In the genomic region with DNA sequence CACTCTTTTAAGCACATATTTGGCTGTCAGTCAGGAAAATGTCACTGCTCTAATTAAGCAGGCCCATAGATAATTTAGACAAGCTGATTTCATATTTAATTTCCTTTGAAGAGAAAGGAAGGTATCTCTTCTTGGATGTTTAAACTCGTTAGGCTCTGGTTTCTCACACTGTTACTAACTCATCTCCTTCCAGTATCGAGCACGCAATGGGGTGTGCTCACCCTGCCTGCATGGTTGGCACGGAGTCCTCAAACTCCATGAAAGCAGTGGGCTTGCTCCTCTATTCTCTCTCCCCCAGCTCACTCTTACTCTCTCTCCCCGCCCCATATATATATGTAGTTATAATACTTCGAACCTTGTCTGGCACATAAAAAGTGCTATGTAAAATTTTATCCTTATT, we compare ENCODE assay signal across 24 cellular contexts.
DNase-seq lines count a peak whose midpoint lies in the region; ATAC-seq, FAIRE-seq and TF ChIP-seq lines count a peak whose summit lies in the region.
"Had no signal": no experiment of that assay in that cellular context is flagged by ENCODE, and none has a peak within 500 bp of the region (broad histone marks: within the 10 kb centered on the region; RNA-seq: fewer than 3 reads in every experiment).

No MANE protein-coding gene starts in this region.

- no peaks in the 10 kb centered on the region for H3K9me2 ChIP-seq in OCI-LY1 (ENCODE audit: low read depth, low read length)

- ATAC-seq in GM12878 (no peak), HG03354 (IDR thresholded peaks at IDR 0.05; ENCODE audit: poor library complexity, severe bottlenecking, unreplicated experiment) (no peak), HG03025 (IDR thresholded peaks at IDR 0.05; ENCODE audit: low FRiP score, unreplicated experiment) (no peak)
- ATAC-seq in activated CD8-positive, alpha-beta T cell treated with anti-CD3 and anti-CD28 coated beads, Interleukin-2, amount 10 ng/mL, durations not matched to agents 7 days and 5 days, result no peak
- ATAC-seq: activated naive CD4-positive, alpha-beta T cell treated with anti-CD3 and anti-CD28 coated beads, Interleukin-2, amount 50 U/mL, for 72 hours; left lobe of liver; Panc1; stimulated activated naive CD8-positive, alpha-beta T cell treated with anti-CD3 and anti-CD28 coated beads, Interleukin-15, Interleukin-2, amounts not matched to agents 100 U/mL and 50 U/mL, for 24 hours had no signal

- BruUV-seq in GM12878 (replicated peaks; lab: Mats Ljungman, UMichigan), result no TSS peak

- no peaks in the 10 kb centered on the region for H3K9me1 ChIP-seq in keratinocyte (ENCODE audit: control insufficient read depth, extremely low read depth, insufficient read depth, low read length)

- H3K4me3 ChIP-seq in OCI-LY1 (ENCODE audit: low read depth, low read length, poor library complexity, severe bottlenecking) (no peak overlapping the region), GM12878 (no peak overlapping the region), keratinocyte (ENCODE audit: control insufficient read depth in 2 of 3, extremely low read depth in 1 of 3, insufficient read depth in 2 of 3, low read depth in 1 of 3, low read length in 3 of 3) (peak overlapping the region in 2 of 3 experiments; percentile 42 to 53)
- H3K4me3 ChIP-seq: thoracic aorta had no signal

- CTCF ChIA-PET in GM12878 (lab: Yijun Ruan, JAX), result interaction anchor here (0.7 kb wide), 1 partner anchor 495 kb away, joined by 3 read pairs; no protein-coding TSS in a partner anchor
- CTCF ChIA-PET in activated CD8-positive, alpha-beta T cell treated with anti-CD3 and anti-CD28 coated beads, Interleukin-2, amount 10 ng/mL, durations not matched to agents 7 days and 5 days (lab: Charles Lee), result interaction anchor here (1.4 kb wide), 1 partner anchor 9 kb away, joined by 6 read pairs; no protein-coding TSS in a partner anchor

- no peaks in the 10 kb centered on the region for H3K9me3 Mint-ChIP-seq in activated CD8-positive, alpha-beta T cell treated with anti-CD3 and anti-CD28 coated beads, Interleukin-2, amount 10 ng/mL, durations not matched to agents 7 days and 5 days (ENCODE audit: insufficient read depth)
- H3K9me3 Mint-ChIP-seq: activated naive CD4-positive, alpha-beta T cell treated with anti-CD3 and anti-CD28 coated beads, Interleukin-2, amount 50 U/mL, for 72 hours; neural crest cell had no signal

- RAD21 ChIA-PET in GM12878 (lab: Charles Lee; ENCODE audit: unreplicated experiment), result interaction anchor here (1.2 kb wide), 2 partner anchors 298 to 557 kb away, joined by 3 to 4 read pairs; a partner anchor contains a TSS

- SMC1A ChIA-PET in GM12878 (lab: Charles Lee; ENCODE audit: uncharacterized antibody, unreplicated experiment), result interaction anchor here (1.0 to 1.6 kb wide), 2 partner anchors 17 to 527 kb away, joined by 5 read pairs; no protein-coding TSS in a partner anchor

- H3K27me3 ChIP-seq in OCI-LY1 (ENCODE audit: insufficient read depth, low read length), result no peaks in the 10 kb centered on the region
- no peaks in the 10 kb centered on the region for H3K27me3 ChIP-seq in GM12878 (replicated peaks in 1 of 2; ENCODE audit: control insufficient read depth in 2 of 2, insufficient read depth in 2 of 2, low read length in 1 of 2)
- no peaks in the 10 kb centered on the region for H3K27me3 ChIP-seq in keratinocyte (ENCODE audit: control insufficient read depth, extremely low read depth, insufficient read depth, low read length)

- FAIRE-seq in GM12878 (lab: Jason Lieb, UNC) (no peak), keratinocyte (lab: Jason Lieb, UNC) (no peak)

- no peak overlapping the region for H3K4me3 Mint-ChIP-seq in activated CD8-positive, alpha-beta T cell treated with anti-CD3 and anti-CD28 coated beads, Interleukin-2, amount 10 ng/mL, durations not matched to agents 7 days and 5 days
- H3K4me3 Mint-ChIP-seq: neural crest cell had no signal

- H3K9me3 ChIP-seq in OCI-LY1 (ENCODE audit: low read length) (no peaks in the 10 kb centered on the region; the same call in 1 of the 2 replicates), GM12878 (replicated peaks; ENCODE audit: control insufficient read depth, insufficient read depth, low read length) (peaks cover 3% of the 10 kb centered on the region; the same call in 2 of the 3 replicates), keratinocyte (ENCODE audit: control insufficient read depth, low read depth, low read length) (no peaks in the 10 kb centered on the region)
- H3K9me3 ChIP-seq: thoracic aorta had no signal

- intact Hi-C loops in GM12878 (cut with micrococcal nuclease; ENCODE audit: unreplicated experiment), result loop anchor here (5.0 kb wide), 2 partner anchors 172 to 208 kb away; a partner anchor contains a TSS

- H3K4me2 ChIP-seq in OCI-LY1 (ENCODE audit: low read length) (no peak overlapping the region), GM12878 (ENCODE audit: control insufficient read depth, insufficient read depth) (no peak overlapping the region), keratinocyte (ENCODE audit: control insufficient read depth, extremely low read depth, insufficient read depth, low read depth, low read length) (peak overlapping the region; percentile 88)

- no peak for TF ChIP-seq CTCF in OCI-LY1 (IDR thresholded peaks at IDR 0.05; ENCODE audit: low read length)
- TF ChIP-seq CTCF in GM12878 (IDR thresholded peaks at IDR 0.05 in 2 of 3, conservative IDR thresholded peaks at IDR 0.05 in 1 of 3; ENCODE audit: control insufficient read depth in 2 of 3, extremely low read depth in 1 of 3, insufficient read depth in 1 of 3, low read depth in 3 of 3, low read length in 3 of 3), result no peak
- TF ChIP-seq CTCF in keratinocyte (optimal IDR thresholded peaks at IDR 0.05 in 1 of 3, IDR thresholded peaks at IDR 0.05 in 1 of 3, conservative IDR thresholded peaks at IDR 0.05 in 1 of 3; ENCODE audit: extremely low read depth in 1 of 3, insufficient read depth in 2 of 3, low read length in 3 of 3), result no peak

- no peaks in the 10 kb centered on the region for H3F3A ChIP-seq in OCI-LY1 (ENCODE audit: insufficient read depth, low read length)

- 89% methylated on average over 6 of the region's 6 CpGs for WGBS in GM12878 (ENCODE audit: insufficient coverage, insufficient replicate concordance, low lambda C conversion rate, missing lambda C conversion rate)

- DNase-seq in GM12878 (ENCODE audit: low read depth, low spot score), result no peak
- DNase-seq in keratinocyte (ENCODE audit: low read depth, low spot score), result no peak
- no peak for DNase-seq in activated CD8-positive, alpha-beta T cell treated with anti-CD3 and anti-CD28 coated beads, Interleukin-2, amount 10 ng/mL, durations not matched to agents 7 days and 5 days
- no peak for DNase-seq in AML-193 (lab: John Stamatoyannopoulos, UW)
- DNase-seq: activated CD4-positive, alpha-beta T cell treated with anti-CD3 and anti-CD28 coated beads for 4 hours; activated effector memory CD4-positive, alpha-beta T cell treated with Interleukin-2 at 50 U/mL for 16 hours; activated T-cell treated with anti-CD3 and anti-CD28 coated beads, Interleukin-2, amount 50 U/mL, for 1 hour; DMS79 treated with DMSO at 0.1 percent for 48 hours; IMR-90; mesendoderm; NCI-H1694 treated with DMSO at 0.1 percent for 48 hours; NCI-H510A; SIG-M5; stimulated activated CD4-positive, alpha-beta T cell treated with anti-CD3 and anti-CD28 coated beads, Interleukin-1b, Interleukin-23, amount 100 ng/mL, for 48 hours; stimulated activated naive CD8-positive, alpha-beta T cell treated with anti-CD3 and anti-CD28 coated beads, Interleukin-15, Interleukin-2, amounts not matched to agents 100 U/mL and 50 U/mL, for 24 hours; WERI-Rb-1 had no signal

- peaks cover 16% of the 10 kb centered on the region for H3K4me1 Mint-ChIP-seq in activated CD8-positive, alpha-beta T cell treated with anti-CD3 and anti-CD28 coated beads, Interleukin-2, amount 10 ng/mL, durations not matched to agents 7 days and 5 days (ENCODE audit: low read depth)
- H3K4me1 Mint-ChIP-seq: neural crest cell had no signal

- peak overlapping the region; percentile 95 for H3K27ac ChIP-seq in OCI-LY1 (ENCODE audit: low read depth, low read length, poor library complexity, severe bottlenecking)
- peak overlapping the region; percentile 73; the same call in 1 of the 2 replicates for H3K27ac ChIP-seq in GM12878 (ENCODE audit: control insufficient read depth, insufficient read depth)
- peak overlapping the region; percentile 96 for H3K27ac ChIP-seq in keratinocyte (ENCODE audit: control insufficient read depth, insufficient read depth, low read length)
- H3K27ac ChIP-seq: thoracic aorta, WERI-Rb-1 had no signal

- H3K79me2 ChIP-seq in OCI-LY1 (ENCODE audit: insufficient read depth, low read length) (no peaks in the 10 kb centered on the region), GM12878 (ENCODE audit: control insufficient read depth, insufficient read depth, low read length) (no peaks in the 10 kb centered on the region), keratinocyte (ENCODE audit: control insufficient read depth, insufficient read depth, low read length) (no peaks in the 10 kb centered on the region)

- no peaks in the 10 kb centered on the region for H3K36me3 Mint-ChIP-seq in activated CD8-positive, alpha-beta T cell treated with anti-CD3 and anti-CD28 coated beads, Interleukin-2, amount 10 ng/mL, durations not matched to agents 7 days and 5 days (ENCODE audit: low read depth)
- H3K36me3 Mint-ChIP-seq: activated naive CD4-positive, alpha-beta T cell treated with anti-CD3 and anti-CD28 coated beads, Interleukin-2, amount 50 U/mL, for 72 hours had no signal

- H3K27me3 Mint-ChIP-seq in activated CD8-positive, alpha-beta T cell treated with anti-CD3 and anti-CD28 coated beads, Interleukin-2, amount 10 ng/mL, durations not matched to agents 7 days and 5 days (ENCODE audit: low read depth), result peaks cover 10% of the 10 kb centered on the region

- no peak overlapping the region for H3K9ac ChIP-seq in OCI-LY1 (ENCODE audit: low read length)
- H3K9ac ChIP-seq in GM12878 (ENCODE audit: control insufficient read depth, insufficient read depth, low read length), result no peak overlapping the region
- H3K9ac ChIP-seq in keratinocyte (ENCODE audit: control insufficient read depth, extremely low read depth, insufficient read depth, low read length), result peak overlapping the region; percentile 82

- in situ Hi-C loops in GM12878 (cut with MboI), result no loop called here

- H3K4me1 ChIP-seq in OCI-LY1 (ENCODE audit: insufficient read depth, low read length, severe bottlenecking) (peaks cover 43% of the 10 kb centered on the region), GM12878 (ENCODE audit: control insufficient read depth, insufficient read depth, low read length) (peaks cover 32% of the 10 kb centered on the region), keratinocyte (ENCODE audit: control insufficient read depth, extremely low read depth, insufficient read depth, low read length) (peaks cover 22% of the 10 kb centered on the region)

- no peak overlapping the region for H3K27ac Mint-ChIP-seq in activated CD8-positive, alpha-beta T cell treated with anti-CD3 and anti-CD28 coated beads, Interleukin-2, amount 10 ng/mL, durations not matched to agents 7 days and 5 days
- H3K27ac Mint-ChIP-seq: activated naive CD4-positive, alpha-beta T cell treated with anti-CD3 and anti-CD28 coated beads, Interleukin-2, amount 50 U/mL, for 72 hours had no signal

- no peak overlapping the region for H2AFZ ChIP-seq in OCI-LY1 (ENCODE audit: low read length)
- no peak overlapping the region for H2AFZ ChIP-seq in GM12878 (ENCODE audit: control insufficient read depth, low read depth, low read length)
- H2AFZ ChIP-seq in keratinocyte (ENCODE audit: control insufficient read depth, low read length), result peak overlapping the region; percentile 85

- POLR2A ChIA-PET in GM12878 (lab: Charles Lee), result no interaction called here
- POLR2A ChIA-PET in activated CD8-positive, alpha-beta T cell treated with anti-CD3 and anti-CD28 coated beads, Interleukin-2, amount 10 ng/mL, durations not matched to agents 7 days and 5 days (lab: Charles Lee), result no interaction called here

- TF ChIP-seq EP300 in GM12878 (IDR thresholded peaks at IDR 0.05; ENCODE audit: borderline replicate concordance in 1 of 2, control insufficient read depth in 1 of 2, low read depth in 2 of 2, low read length in 2 of 2), result no peak

- no peak for TF ChIP-seq POLR2A in GM12878 (IDR thresholded peaks at IDR 0.05; ENCODE audit: low read depth, low read length)

- dilution Hi-C loops in keratinocyte (cut with MboI; ENCODE audit: extremely low pct_ligation_motif_present, low sequenced_read_pairs), result loop anchor here (25.0 kb wide), 1 partner anchor 552 kb away; a partner anchor contains a TSS

- H3K36me3 ChIP-seq in OCI-LY1 (ENCODE audit: insufficient read depth, low read length), result no peaks in the 10 kb centered on the region
- H3K36me3 ChIP-seq in GM12878 (ENCODE audit: control insufficient read depth in 2 of 2, insufficient read depth in 2 of 2, low read length in 1 of 2), result no peaks in the 10 kb centered on the region
- no peaks in the 10 kb centered on the region for H3K36me3 ChIP-seq in keratinocyte (ENCODE audit: control insufficient read depth in 2 of 2, extremely low read depth in 1 of 2, insufficient read depth in 2 of 2, low read length in 2 of 2)
- H3K36me3 ChIP-seq: thoracic aorta, WERI-Rb-1 had no signal

- no peak for TF ChIP-seq RAD21 in GM12878 (IDR thresholded peaks at IDR 0.05; ENCODE audit: insufficient read depth, low read depth, low read length)

- H4K20me1 ChIP-seq in OCI-LY1 (ENCODE audit: insufficient read depth, low read length) (no peaks in the 10 kb centered on the region), GM12878 (ENCODE audit: control insufficient read depth, insufficient read depth) (no peaks in the 10 kb centered on the region), keratinocyte (ENCODE audit: control insufficient read depth, extremely low read depth, insufficient read depth, low read length) (no peaks in the 10 kb centered on the region)

Comparison
In these comparisons a context has a peak if more than half of its experiments do, and no peak if none do; other contexts are left out.
1. H3K4me3 ChIP-seq: peak in keratinocyte (2 of 3); none in OCI-LY1 (single experiment) and GM12878 (single experiment).
2. Peak in every context shown above with its lines, with median percentiles within 50 percentile points of each other: H3K27ac ChIP-seq.